18 cellular contexts compared by ENCODE assay signal in the genomic region with DNA sequence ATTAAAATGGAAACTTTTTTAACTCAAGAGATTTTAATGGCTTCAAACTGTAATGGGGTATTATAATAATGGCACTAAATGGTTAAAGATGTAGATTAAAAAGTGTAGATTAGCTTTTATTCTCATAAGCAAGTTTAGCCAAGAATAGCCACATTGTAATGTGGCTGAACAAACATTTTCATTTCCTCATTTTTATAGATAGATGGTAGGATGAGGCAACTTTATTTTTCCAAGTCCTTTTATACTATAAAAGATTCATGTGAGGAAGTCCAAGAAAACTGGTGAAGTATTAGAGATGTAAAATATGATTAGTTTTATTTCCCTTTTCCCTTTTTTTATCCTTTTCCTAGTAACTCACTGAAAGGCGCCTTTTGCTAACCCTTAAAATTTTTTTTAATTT.
A peak's percentile ranks its signal among the peaks of the same experiment; 100 is the strongest.
DNase-seq lines count a peak whose midpoint lies in the region; ATAC-seq, FAIRE-seq and TF ChIP-seq lines count a peak whose summit lies in the region.
"Had no signal": no experiment of that assay in that cellular context is flagged by ENCODE, and none has a peak within 500 bp of the region (broad histone marks: within the 10 kb centered on the region; RNA-seq: fewer than 3 reads in every experiment).

No MANE protein-coding gene starts in this region.

- H3K9me3 Mint-ChIP-seq in activated T-cell treated with anti-CD3 and anti-CD28 coated beads, Interleukin-2, amount 50 U/mL, for 24 hours, result no peaks in the 10 kb centered on the region

- H3K9me3 ChIP-seq in MM.1S (replicated peaks; ENCODE audit: insufficient read depth, low read length) (no peaks in the 10 kb centered on the region), OCI-LY7 (ENCODE audit: low read length) (no peaks in the 10 kb centered on the region)

- ATAC-seq in HG03135 (IDR thresholded peaks at IDR 0.05; ENCODE audit: unreplicated experiment) (no peak), HG03025 (IDR thresholded peaks at IDR 0.05; ENCODE audit: low FRiP score, unreplicated experiment) (no peak)

- H3K27ac Mint-ChIP-seq in activated T-cell treated with anti-CD3 and anti-CD28 coated beads, Interleukin-2, amount 50 U/mL, for 24 hours, result no peak overlapping the region

- no peaks in the 10 kb centered on the region for H3K27me3 Mint-ChIP-seq in activated T-cell treated with anti-CD3 and anti-CD28 coated beads, Interleukin-2, amount 50 U/mL, for 24 hours

- H3K9me2 ChIP-seq in MM.1S (replicated peaks; ENCODE audit: insufficient read depth, low read length) (no peaks in the 10 kb centered on the region), OCI-LY7 (ENCODE audit: insufficient read depth, low read length) (no peaks in the 10 kb centered on the region)

- H3K79me2 ChIP-seq in MM.1S (ENCODE audit: low read length) (no peaks in the 10 kb centered on the region), OCI-LY7 (ENCODE audit: insufficient read depth, low read depth, low read length) (no peaks in the 10 kb centered on the region)

- H3K27ac ChIP-seq in MM.1S (ENCODE audit: low read length) (no peak overlapping the region), OCI-LY7 (ENCODE audit: low read depth, low read length, poor library complexity, severe bottlenecking) (no peak overlapping the region)

- DNase-seq in MM.1S (no peak), OCI-LY7 (ENCODE audit: low spot score) (peak; percentile 2), germinal center (ENCODE audit: low spot score) (peak; percentile 4), NCI-H1694 treated with DMSO at 0.1 percent for 48 hours (lab: John Stamatoyannopoulos, UW) (no peak)
- DNase-seq in activated T-cell treated with anti-CD3 and anti-CD28 coated beads, Interleukin-2, amount 50 U/mL, for 24 hours, result no peak
- DNase-seq: C1 segment of cervical spinal cord, DMS 273 treated with DMSO at 0.1 percent for 48 hours, GF-D8, H7, Kasumi-1, NCI-H1436 treated with DMSO at 0.1 percent for 48 hours, NCI-H2081, NCI-H510A, NCI-H774, OCI-M1 had no signal

- no peaks in the 10 kb centered on the region for H4K20me1 ChIP-seq in MM.1S (ENCODE audit: insufficient read depth, low read length)
- H4K20me1 ChIP-seq in OCI-LY7 (ENCODE audit: insufficient read depth, low read length), result no peaks in the 10 kb centered on the region

- no peaks in the 10 kb centered on the region for H3F3A ChIP-seq in MM.1S (ENCODE audit: insufficient read depth, low read length)

- FAIRE-seq in A204.1 (lab: Jason Lieb, UNC), result peak; percentile 39

- H2AFZ ChIP-seq in MM.1S (ENCODE audit: low read length) (no peak overlapping the region), OCI-LY7 (ENCODE audit: low read length) (no peak overlapping the region)

- TF ChIP-seq CTCF in MM.1S (IDR thresholded peaks at IDR 0.05; ENCODE audit: low read length) (no peak), OCI-LY7 (conservative IDR thresholded peaks at IDR 0.05; ENCODE audit: low read length) (no peak)

- peaks cover 8% of the 10 kb centered on the region for H3K4me1 ChIP-seq in MM.1S (ENCODE audit: low read length)
- peaks cover 11% of the 10 kb centered on the region for H3K4me1 ChIP-seq in OCI-LY7 (ENCODE audit: insufficient read depth, low read length, poor library complexity, severe bottlenecking)

- CTCF ChIA-PET in OCI-LY7 (lab: Charles Lee; ENCODE audit: unreplicated experiment), result interaction anchor here (0.5 kb wide), 1 partner anchor 151 kb away, joined by 3 read pairs; no protein-coding TSS in a partner anchor

- H3K36me3 Mint-ChIP-seq in activated T-cell treated with anti-CD3 and anti-CD28 coated beads, Interleukin-2, amount 50 U/mL, for 24 hours (ENCODE audit: low read depth), result peaks cover 47% of the 10 kb centered on the region

- no peak overlapping the region for H3K4me3 Mint-ChIP-seq in activated T-cell treated with anti-CD3 and anti-CD28 coated beads, Interleukin-2, amount 50 U/mL, for 24 hours

- H3K4me2 ChIP-seq in MM.1S (ENCODE audit: low read depth, low read length) (peak overlapping the region; percentile 24; the same call in 1 of the 2 replicates), OCI-LY7 (ENCODE audit: low read length) (peak overlapping the region; percentile 15; the same call in 1 of the 2 replicates)

- no peaks in the 10 kb centered on the region for H3K4me1 Mint-ChIP-seq in activated T-cell treated with anti-CD3 and anti-CD28 coated beads, Interleukin-2, amount 50 U/mL, for 24 hours (ENCODE audit: low read depth)

- POLR2A ChIA-PET in OCI-LY7 (lab: Charles Lee), result interaction anchor here (0.6 kb wide), 1 partner anchor 348 kb away, joined by 4 read pairs; no protein-coding TSS in a partner anchor

- no TSS peak for BruUV-seq in OCI-LY7 (replicated peaks; lab: Mats Ljungman, UMichigan)

- H3K9ac ChIP-seq in MM.1S (ENCODE audit: low read length), result no peak overlapping the region

- intact Hi-C loops in OCI-LY7 (cut with micrococcal nuclease; ENCODE audit: unreplicated experiment), result loop anchor here (5.0 kb wide), 1 partner anchor 208 kb away; the partner anchor contains the start of gene ADISSP

- no peaks in the 10 kb centered on the region for H3K36me3 ChIP-seq in MM.1S (replicated peaks; ENCODE audit: insufficient read depth, low read length)
- no peaks in the 10 kb centered on the region for H3K36me3 ChIP-seq in OCI-LY7 (ENCODE audit: insufficient read depth, low read length)

- H3K4me3 ChIP-seq in MM.1S (ENCODE audit: low read length), result no peak overlapping the region
- H3K4me3 ChIP-seq in OCI-LY7 (ENCODE audit: low read depth, low read length, poor library complexity, severe bottlenecking), result no peak overlapping the region

- no peaks in the 10 kb centered on the region for H3K27me3 ChIP-seq in MM.1S (replicated peaks; ENCODE audit: insufficient read depth, low read length)

Comparison
In these comparisons a context has a peak if more than half of its experiments do, and no peak if none do; other contexts are left out.
1. DNase-seq: peak in OCI-LY7 (single experiment) and germinal center (single experiment); none in MM.1S (single experiment), activated T-cell treated with anti-CD3 and anti-CD28 coated beads, Interleukin-2, amount 50 U/mL, for 24 hours (single experiment) and NCI-H1694 treated with DMSO at 0.1 percent for 48 hours (single experiment).